Comparison of ENCODE assay signal across 7 cellular contexts in the genomic region with DNA sequence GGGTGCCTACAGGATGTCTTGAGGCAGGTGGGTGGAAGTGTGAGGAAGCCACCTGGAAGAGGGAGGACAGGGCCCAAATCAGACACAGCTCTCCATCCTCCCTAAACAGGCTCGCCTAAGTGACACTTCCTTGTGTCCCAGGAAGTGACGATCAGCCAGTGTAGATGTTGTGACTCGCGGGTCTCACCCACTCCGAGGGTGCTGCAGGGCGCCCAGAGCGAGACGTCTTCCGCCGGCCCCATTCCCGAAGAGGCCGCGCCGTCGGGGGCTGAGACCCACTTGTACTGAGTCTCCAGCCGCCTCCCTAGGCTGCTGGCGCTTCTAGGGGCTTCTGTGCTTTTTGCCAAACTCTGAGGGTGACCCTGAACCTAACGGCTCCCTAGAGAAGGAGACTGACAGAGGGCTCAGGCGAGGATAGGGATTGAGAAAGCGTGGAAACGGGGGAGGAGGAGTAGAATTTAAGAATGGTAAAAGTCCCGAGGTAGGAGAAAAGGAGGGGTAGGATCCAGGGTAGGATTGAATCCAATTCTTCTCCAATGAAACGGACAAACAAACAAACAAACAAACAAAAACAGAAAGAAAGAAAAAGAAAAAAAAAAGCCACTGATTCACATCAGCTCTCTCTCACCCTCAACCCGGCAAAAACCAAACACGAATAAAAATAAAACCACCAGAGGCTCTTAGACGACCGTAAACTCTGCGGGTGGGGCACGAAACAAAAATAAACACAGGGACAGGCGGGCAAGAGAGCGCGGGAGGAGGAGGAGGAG. TPM values are rescaled to one million over a fixed set of nuclear protein-coding genes. Genes with fewer than 3 reads are reported as not detected.
DNase-seq lines count a peak whose midpoint lies in the region; ATAC-seq, FAIRE-seq and TF ChIP-seq lines count a peak whose summit lies in the region.

No MANE protein-coding gene starts in this region.

- peak; percentile 14 for FAIRE-seq in GM12892 (lab: Jason Lieb, UNC)

- TF ChIP-seq POLR2A in GM12892 (IDR thresholded peaks at IDR 0.05; ENCODE audit: low read depth, low read length) (peak; percentile 65; the same call in 1 of the 2 replicates), gastroesophageal sphincter (IDR thresholded peaks at IDR 0.05) (peak; percentile 34 to 62)

- H3K36me3 ChIP-seq in gastroesophageal sphincter (no peaks in the 10 kb centered on the region), neural progenitor cell (no peaks in the 10 kb centered on the region)

- peak; percentile 40 for ATAC-seq in HG03432 (IDR thresholded peaks at IDR 0.05; ENCODE audit: unreplicated experiment)
- ATAC-seq in activated CD8-positive, alpha-beta T cell treated with anti-CD3 and anti-CD28 coated beads for 36 hours, result no peak
- ATAC-seq in gastroesophageal sphincter, result peak; percentile 48

- peaks cover 40% of the 10 kb centered on the region for H3K79me2 ChIP-seq in neural progenitor cell (ENCODE audit: low read depth)

- H3K9me3 Mint-ChIP-seq in activated CD8-positive, alpha-beta T cell treated with anti-CD3 and anti-CD28 coated beads for 36 hours, result no peaks in the 10 kb centered on the region
- peaks cover 3% of the 10 kb centered on the region for H3K9me3 Mint-ChIP-seq in neural progenitor cell

- no peaks in the 10 kb centered on the region for H3K36me3 Mint-ChIP-seq in activated CD8-positive, alpha-beta T cell treated with anti-CD3 and anti-CD28 coated beads for 36 hours (ENCODE audit: low read depth)
- no peaks in the 10 kb centered on the region for H3K36me3 Mint-ChIP-seq in neural progenitor cell

- CTCF ChIA-PET in activated CD8-positive, alpha-beta T cell treated with anti-CD3 and anti-CD28 coated beads for 36 hours (lab: Charles Lee), result no interaction called here

- H3K27me3 ChIP-seq in gastroesophageal sphincter, result no peaks in the 10 kb centered on the region
- peaks cover 6% of the 10 kb centered on the region for H3K27me3 ChIP-seq in neural progenitor cell

- no peak for TF ChIP-seq EP300 in gastroesophageal sphincter (IDR thresholded peaks at IDR 0.05)

- peaks cover 9% of the 10 kb centered on the region for H3F3A ChIP-seq in neural progenitor cell (ENCODE audit: low read depth)

- WGBS in gastroesophageal sphincter (ENCODE audit: low coverage in 1 of 2), 2 donors, result 0 to 1% methylated on average over 9 to 12 of the region's 32 CpGs

- H4K20me1 ChIP-seq in neural progenitor cell (ENCODE audit: low read depth), result peaks cover 4% of the 10 kb centered on the region

- H3K9ac ChIP-seq in neural progenitor cell, result peak overlapping the region; percentile 1

- H3K4me2 ChIP-seq in neural progenitor cell, result peak overlapping the region; percentile 84

- H3K4me1 Mint-ChIP-seq in activated CD8-positive, alpha-beta T cell treated with anti-CD3 and anti-CD28 coated beads for 36 hours (ENCODE audit: low read depth), result peaks cover 8% of the 10 kb centered on the region
- H3K4me1 Mint-ChIP-seq in neural progenitor cell, result peaks cover 27% of the 10 kb centered on the region

- H3K4me3 Mint-ChIP-seq in activated CD8-positive, alpha-beta T cell treated with anti-CD3 and anti-CD28 coated beads for 36 hours, result peak overlapping the region; percentile 73
- peak overlapping the region; percentile 97 for H3K4me3 Mint-ChIP-seq in neural progenitor cell

- H3K4me3 ChIP-seq in gastroesophageal sphincter, result peak overlapping the region; percentile 55 to 84
- H3K4me3 ChIP-seq in neural progenitor cell, result peak overlapping the region; percentile 83

- DNase-seq in GM12892 (ENCODE audit: insufficient read length), result no peak
- DNase-seq in activated CD8-positive, alpha-beta T cell treated with anti-CD3 and anti-CD28 coated beads for 36 hours, result no peak
- peak; percentile 38 for DNase-seq in neural progenitor cell (ENCODE audit: low spot score)
- no peak for DNase-seq in HUDEP-2 (lab: John Stamatoyannopoulos, UW; ENCODE audit: unreplicated experiment in 76 of 76)
- no peak for DNase-seq in NCI-H226

- peak overlapping the region; percentile 96 for H2AFZ ChIP-seq in neural progenitor cell (replicated peaks)

- TF ChIP-seq CTCF in activated CD8-positive, alpha-beta T cell treated with anti-CD3 and anti-CD28 coated beads for 36 hours (IDR thresholded peaks at IDR 0.05), result no peak
- TF ChIP-seq CTCF in gastroesophageal sphincter (IDR thresholded peaks at IDR 0.05) (no peak), neural progenitor cell (IDR thresholded peaks at IDR 0.05) (no peak)

- H3K9me3 ChIP-seq in gastroesophageal sphincter (no peaks in the 10 kb centered on the region), neural progenitor cell (ENCODE audit: low read depth) (no peaks in the 10 kb centered on the region)

- no peak overlapping the region for H3K27ac Mint-ChIP-seq in activated CD8-positive, alpha-beta T cell treated with anti-CD3 and anti-CD28 coated beads for 36 hours
- peak overlapping the region; percentile 97 for H3K27ac Mint-ChIP-seq in neural progenitor cell

- POLR2A ChIA-PET in activated CD8-positive, alpha-beta T cell treated with anti-CD3 and anti-CD28 coated beads for 36 hours (lab: Charles Lee), result no interaction called here

- peaks cover 0 to 22% (median 0%) of the 10 kb centered on the region in 3 donors for H3K4me1 ChIP-seq in gastroesophageal sphincter
- H3K4me1 ChIP-seq in neural progenitor cell, result peaks cover 34% of the 10 kb centered on the region

- H3K27ac ChIP-seq in gastroesophageal sphincter, result peak overlapping the region; percentile 45 to 88 (median 86)
- H3K27ac ChIP-seq in neural progenitor cell, result no peak overlapping the region

- H3K27me3 Mint-ChIP-seq in activated CD8-positive, alpha-beta T cell treated with anti-CD3 and anti-CD28 coated beads for 36 hours, result peaks cover 49% of the 10 kb centered on the region
- peaks cover 13% of the 10 kb centered on the region for H3K27me3 Mint-ChIP-seq in neural progenitor cell (ENCODE audit: insufficient read depth, low read depth)

- intact Hi-C loops in activated CD8-positive, alpha-beta T cell treated with anti-CD3 and anti-CD28 coated beads for 36 hours (cut with micrococcal nuclease), result no loop called here

RNA-seq across cellular contexts. Expression of a gene that starts 0.5 kb away (rescaled TPM):
- polyA plus RNA-seq in GM12892 (2012; ENCODE audit: missing spikeins), result 0.98 TPM
- not detected for total RNA-seq in activated CD8-positive, alpha-beta T cell treated with anti-CD3 and anti-CD28 coated beads for 36 hours
- total RNA-seq in gastroesophageal sphincter (10 to 100 TPM; 13.0 to 32.9 (median 21.1) TPM), neural progenitor cell (ENCODE audit: low replicate concordance) (12.1 and 13.2 TPM in 2 replicates)

Comparison
In these comparisons a context has a peak if more than half of its experiments do, and no peak if none do; other contexts are left out.
1. RNA of a gene that starts 0.5 kb away (total RNA-seq): 13.0 to 32.9 TPM in gastroesophageal sphincter and 12.1 to 13.2 TPM in neural progenitor cell; not detected in activated CD8-positive, alpha-beta T cell treated with anti-CD3 and anti-CD28 coated beads for 36 hours; every median in the first group is over 10 times any median in the second.